In genomic region chr19:49637865-49638350, GRCh38 we compare ENCODE assay signal across 8 cellular contexts. TPM values are rescaled to one million over a fixed set of nuclear protein-coding genes. Genes with fewer than 3 reads are reported as not detected.
DNase-seq lines count a peak whose midpoint lies in the region; ATAC-seq and TF ChIP-seq lines count a peak whose summit lies in the region.

No MANE protein-coding gene starts in this region.

- intact Hi-C loops in lower leg skin (cut with DNase I; ENCODE audit: low total_unique reads) = loop anchor here (5.0 kb wide), 1 partner anchor 46 kb away; the partner anchor contains the start of gene PRR12
- intact Hi-C loops in upper lobe of right lung (cut with DNase I) = no loop called here

- no peak for TF ChIP-seq POLR2A in lower leg skin (IDR thresholded peaks at IDR 0.05)

- DNase-seq in EL (peak; percentile 90), NCI-H82 (lab: John Stamatoyannopoulos, UW) (peak; percentile 57), dedifferentiated amniotic fluid mesenchymal stem cell (ENCODE audit: extremely low spot score) (peak; percentile 79), lower leg skin (ENCODE audit: low spot score in 2 of 2) (peak; percentile 82 to 97), upper lobe of right lung (peak; percentile 92)

- no peak for TF ChIP-seq CTCF in lower leg skin (IDR thresholded peaks at IDR 0.05)
- no peak for TF ChIP-seq CTCF in upper lobe of right lung (IDR thresholded peaks at IDR 0.05)

- H3K4me3 ChIP-seq in lower leg skin (ENCODE audit: low read depth, poor library complexity, severe bottlenecking) (no peak overlapping the region), upper lobe of right lung (peak overlapping the region; percentile 91)

- no peaks in the 10 kb centered on the region for H3K9me3 ChIP-seq in upper lobe of right lung

- ATAC-seq in upper lobe of right lung = peak; percentile 31
- no peak for ATAC-seq in GM18868 (IDR thresholded peaks at IDR 0.05; ENCODE audit: unreplicated experiment)
- ATAC-seq in HG02588 (IDR thresholded peaks at IDR 0.05; ENCODE audit: unreplicated experiment) = no peak
- no peak for ATAC-seq in HG02798 (IDR thresholded peaks at IDR 0.05; ENCODE audit: poor library complexity, unreplicated experiment)

- H3K27ac ChIP-seq in upper lobe of right lung = peak overlapping the region; percentile 100

- 1 to 2% methylated on average over 12 of the region's 12 CpGs for WGBS in lower leg skin, 2 donors

- no peaks in the 10 kb centered on the region for H3K36me3 ChIP-seq in upper lobe of right lung

- peaks cover 24% of the 10 kb centered on the region for H3K4me1 ChIP-seq in upper lobe of right lung

- H3K27me3 ChIP-seq in upper lobe of right lung = no peaks in the 10 kb centered on the region

RNA-seq across cellular contexts. Expression of gene RRAS, which starts 2.0 kb away (rescaled TPM):
- total RNA-seq in lower leg skin = 10 to 100 TPM; 14.0 to 20.2 (median 18.8) TPM
- total RNA-seq in upper lobe of right lung = 138 TPM

RNA-seq across cellular contexts. Expression of gene SCAF1, which starts 4.1 kb away (rescaled TPM):
- total RNA-seq in lower leg skin (10 to 100 TPM; 28.6 to 54.3 (median 33.7) TPM), upper lobe of right lung (67.9 TPM)

RNA-seq across cellular contexts. Expression of gene IRF3, which starts 27.7 kb away (rescaled TPM):
- total RNA-seq in lower leg skin (100 to 1,000 TPM in 1 of 4 donors, 10 to 100 TPM in 3; 38.7 to 102 (median 74.9) TPM), upper lobe of right lung (86.4 TPM)

RNA-seq across cellular contexts. Expression of gene BCL2L12, which starts 27.8 kb away (rescaled TPM):
- 1 to 10 TPM; 6.1 to 9.2 (median 6.6) TPM for total RNA-seq in lower leg skin
- total RNA-seq in upper lobe of right lung = 15.8 TPM

RNA-seq across cellular contexts. Expression of gene PRMT1, which starts 39.2 kb away (rescaled TPM):
- total RNA-seq in lower leg skin = 100 to 1,000 TPM; 102 to 117 (median 108) TPM
- total RNA-seq in upper lobe of right lung = 90.8 TPM
